15 cellular contexts compared by ENCODE assay signal in the genomic region with DNA sequence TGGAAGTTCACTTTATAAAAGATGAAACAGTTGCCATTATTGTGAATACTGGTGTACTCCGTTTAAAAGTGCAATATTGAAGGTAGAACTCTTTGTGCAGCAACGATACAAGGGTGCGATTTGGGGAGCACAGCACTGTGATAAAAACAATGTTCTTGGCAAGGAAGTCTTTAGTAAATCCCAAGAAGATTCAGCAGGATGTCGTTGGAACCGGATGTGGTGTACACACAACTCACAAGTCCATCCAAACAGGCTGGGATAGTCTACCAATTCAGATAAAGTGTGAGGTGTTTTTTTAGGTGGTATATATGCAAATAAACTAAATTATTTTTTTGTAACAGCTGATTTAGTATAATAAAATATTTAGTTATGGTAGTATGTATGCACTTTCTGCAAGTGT. TPM values are rescaled to one million over a fixed set of nuclear protein-coding genes. Genes with fewer than 3 reads are reported as not detected.
DNase-seq lines count a peak whose midpoint lies in the region; ATAC-seq and TF ChIP-seq lines count a peak whose summit lies in the region.
"Had no signal": no experiment of that assay in that cellular context is flagged by ENCODE, and none has a peak within 500 bp of the region (broad histone marks: within the 10 kb centered on the region; RNA-seq: fewer than 3 reads in every experiment).

No MANE protein-coding gene starts in this region.

- H3K4me3 ChIP-seq in CD4-positive, CD25-positive, alpha-beta regulatory T cell (ENCODE audit: low read depth, low read length), result no peak overlapping the region
- H3K4me3 ChIP-seq in HUES6 (ENCODE audit: low read depth, low read length) (peak overlapping the region; percentile 80), endodermal cell (ENCODE audit: low read length) (peak overlapping the region; percentile 70)
- H3K4me3 ChIP-seq: BLaER1 treated with 17β-estradiol and CSF1 and Interleukin-3, amounts not matched to agents 10 nM and 100 nM had no signal

- DNase-seq in CD4-positive, CD25-positive, alpha-beta regulatory T cell, result peak in 1 of 3 donors; percentile 12
- no peak for DNase-seq in endodermal cell
- no peak for DNase-seq in nephron progenitor cell
- DNase-seq in AG08395 (ENCODE audit: low spot score), result no peak
- no peak for DNase-seq in GOT3 (lab: John Stamatoyannopoulos, UW)
- no peak for DNase-seq in posterior vena cava (ENCODE audit: low spot score)
- DNase-seq: COR-L47, NCI-H1417 treated with DMSO at 0.1 percent for 48 hours, NCI-H2029, NCI-H510A treated with DMSO at 0.1 percent for 48 hours, SHP77 treated with DMSO at 0.1 percent for 48 hours had no signal

- no peak for ATAC-seq in CD4-positive, CD25-positive, alpha-beta regulatory T cell (ENCODE audit: low read depth in 2 of 2)
- no peak for ATAC-seq in GM19452 (IDR thresholded peaks at IDR 0.05; ENCODE audit: unreplicated experiment)

- peaks cover 5% of the 10 kb centered on the region for H3K4me1 ChIP-seq in CD4-positive, CD25-positive, alpha-beta regulatory T cell (ENCODE audit: control insufficient read depth, insufficient read depth, low read length, poor library complexity, severe bottlenecking)
- H3K4me1 ChIP-seq in HUES6 (ENCODE audit: control insufficient read depth, insufficient read depth, low read length) (0 out of 2 replicates have a peak, but pooled peaks cover 3% of the 10 kb centered on the region), endodermal cell (ENCODE audit: control insufficient read depth, insufficient read depth, low read length) (no peaks in the 10 kb centered on the region)
- H3K4me1 ChIP-seq: BLaER1 treated with 17β-estradiol and CSF1 and Interleukin-3, amounts not matched to agents 10 nM and 100 nM had no signal

- no peaks in the 10 kb centered on the region for H3K9me3 ChIP-seq in CD4-positive, CD25-positive, alpha-beta regulatory T cell (ENCODE audit: control insufficient read depth in 2 of 2, low read length in 2 of 2)
- H3K9me3 ChIP-seq in HUES6 (ENCODE audit: control insufficient read depth, insufficient read depth, low read depth, low read length) (no peaks in the 10 kb centered on the region; the same call in 1 of the 2 replicates), endodermal cell (ENCODE audit: control insufficient read depth, low read length) (no peaks in the 10 kb centered on the region)

- peaks cover 0 to 15% (median 3%) of the 10 kb centered on the region in 4 donors for H3K4me1 Mint-ChIP-seq in CD4-positive, CD25-positive, alpha-beta regulatory T cell
- peaks cover 4% of the 10 kb centered on the region for H3K4me1 Mint-ChIP-seq in endodermal cell
- peaks cover 16% of the 10 kb centered on the region for H3K4me1 Mint-ChIP-seq in nephron progenitor cell

- WGBS in endodermal cell (ENCODE audit: insufficient coverage in 1 of 2, insufficient read length in 1 of 2), 2 experiments, result 80 to 88% methylated on average over 4 to 5 of the region's 5 CpGs

- intact Hi-C loops in posterior vena cava (cut with DNase I), result no loop called here

- H3K27me3 Mint-ChIP-seq in CD4-positive, CD25-positive, alpha-beta regulatory T cell, result peaks cover 37% of the 10 kb centered on the region
- H3K27me3 Mint-ChIP-seq in endodermal cell (ENCODE audit: insufficient read depth), result peaks cover 11% of the 10 kb centered on the region
- peaks cover 49% of the 10 kb centered on the region for H3K27me3 Mint-ChIP-seq in nephron progenitor cell (ENCODE audit: low read depth, poor library complexity)

- H3K9ac ChIP-seq in HUES6 (ENCODE audit: low read length) (no peak overlapping the region), endodermal cell (ENCODE audit: extremely low read depth, low read length, poor library complexity, severe bottlenecking) (no peak overlapping the region)
- H3K9ac ChIP-seq: BLaER1 treated with 17β-estradiol and CSF1 and Interleukin-3, amounts not matched to agents 10 nM and 100 nM had no signal

- TF ChIP-seq CTCF in endodermal cell (conservative IDR thresholded peaks at IDR 0.05) (no peak), nephron progenitor cell (IDR thresholded peaks at IDR 0.05) (no peak)

- no peaks in the 10 kb centered on the region for H3K36me3 ChIP-seq in CD4-positive, CD25-positive, alpha-beta regulatory T cell (ENCODE audit: control insufficient read depth, insufficient read depth, low read length)
- H3K36me3 ChIP-seq in HUES6 (ENCODE audit: control insufficient read depth, insufficient read depth, low read length), result no peaks in the 10 kb centered on the region
- H3K36me3 ChIP-seq in endodermal cell (ENCODE audit: control insufficient read depth, insufficient read depth, low read length), result no peaks in the 10 kb centered on the region
- H3K36me3 ChIP-seq: BLaER1 treated with 17β-estradiol and CSF1 and Interleukin-3, amounts not matched to agents 10 nM and 100 nM had no signal

- no peak overlapping the region for H3K27ac ChIP-seq in CD4-positive, CD25-positive, alpha-beta regulatory T cell (ENCODE audit: insufficient read depth, low read length, poor library complexity, severe bottlenecking)
- no peak overlapping the region for H3K27ac ChIP-seq in HUES6 (ENCODE audit: low read depth, low read length)
- H3K27ac ChIP-seq in endodermal cell (ENCODE audit: low read depth, low read length), result no peak overlapping the region
- H3K27ac ChIP-seq: 22Rv1; BLaER1 treated with 17β-estradiol and CSF1 and Interleukin-3, amounts not matched to agents 10 nM and 100 nM had no signal

- H3K4me3 Mint-ChIP-seq in CD4-positive, CD25-positive, alpha-beta regulatory T cell, result peak overlapping the region in 1 of 4 donors; percentile 27
- peak overlapping the region; percentile 68 for H3K4me3 Mint-ChIP-seq in endodermal cell
- H3K4me3 Mint-ChIP-seq in nephron progenitor cell, result peak overlapping the region; percentile 85

- H3K27ac Mint-ChIP-seq in CD4-positive, CD25-positive, alpha-beta regulatory T cell, result peak overlapping the region in 2 of 3 donors; percentile 13 to 89
- no peak overlapping the region for H3K27ac Mint-ChIP-seq in endodermal cell
- H3K27ac Mint-ChIP-seq in nephron progenitor cell, result no peak overlapping the region

- H3K36me3 Mint-ChIP-seq in CD4-positive, CD25-positive, alpha-beta regulatory T cell, result no peaks in the 10 kb centered on the region
- H3K36me3 Mint-ChIP-seq in endodermal cell (ENCODE audit: low read depth), result no peaks in the 10 kb centered on the region
- H3K36me3 Mint-ChIP-seq in nephron progenitor cell (ENCODE audit: low read depth), result no peaks in the 10 kb centered on the region

- H3K9me3 Mint-ChIP-seq in CD4-positive, CD25-positive, alpha-beta regulatory T cell, result peaks cover 0 to 5% (median 0%) of the 10 kb centered on the region in 7 donors
- H3K9me3 Mint-ChIP-seq in endodermal cell (peaks cover 3% of the 10 kb centered on the region), nephron progenitor cell (peaks cover 13% of the 10 kb centered on the region)

- H3K27me3 ChIP-seq in CD4-positive, CD25-positive, alpha-beta regulatory T cell (ENCODE audit: control insufficient read depth, insufficient read depth, low read length), result peaks cover 7% of the 10 kb centered on the region
- peaks cover 8% of the 10 kb centered on the region for H3K27me3 ChIP-seq in HUES6 (ENCODE audit: control insufficient read depth, insufficient read depth, low read length)
- H3K27me3 ChIP-seq in endodermal cell (ENCODE audit: control insufficient read depth, insufficient read depth, low read length, poor library complexity, severe bottlenecking), result peaks cover 5% of the 10 kb centered on the region

RNA-seq across cellular contexts. Expression of a gene that starts 46.7 kb away (rescaled TPM):
- total RNA-seq in CD4-positive, CD25-positive, alpha-beta regulatory T cell, result 13.4 TPM
- polyA plus RNA-seq in CD4-positive, CD25-positive, alpha-beta regulatory T cell, result 1 to 10 TPM in 2 of 4 donors, under 1 TPM in 2; 0.46 to 1.6 (median 1.2) TPM
- 10 to 100 TPM in 1 of 2 donors, 1 to 10 TPM in 1; 9.7 to 11.1 TPM for total RNA-seq in endodermal cell
- polyA plus RNA-seq in endodermal cell (2013, experiment 1 of 2), result 14.3 TPM
- 13.7 TPM for polyA plus RNA-seq in endodermal cell (2013, experiment 2 of 2)
- 1 to 10 TPM; 8.5 to 9.5 TPM for total RNA-seq in posterior vena cava

Comparison
In these comparisons a context has a peak if more than half of its experiments do, and no peak if none do; other contexts are left out.
1. H3K27ac Mint-ChIP-seq: peak in CD4-positive, CD25-positive, alpha-beta regulatory T cell (2 of 3); none in endodermal cell (single experiment) and nephron progenitor cell (single experiment).